16 cellular contexts compared by ENCODE assay signal in the genomic region with DNA sequence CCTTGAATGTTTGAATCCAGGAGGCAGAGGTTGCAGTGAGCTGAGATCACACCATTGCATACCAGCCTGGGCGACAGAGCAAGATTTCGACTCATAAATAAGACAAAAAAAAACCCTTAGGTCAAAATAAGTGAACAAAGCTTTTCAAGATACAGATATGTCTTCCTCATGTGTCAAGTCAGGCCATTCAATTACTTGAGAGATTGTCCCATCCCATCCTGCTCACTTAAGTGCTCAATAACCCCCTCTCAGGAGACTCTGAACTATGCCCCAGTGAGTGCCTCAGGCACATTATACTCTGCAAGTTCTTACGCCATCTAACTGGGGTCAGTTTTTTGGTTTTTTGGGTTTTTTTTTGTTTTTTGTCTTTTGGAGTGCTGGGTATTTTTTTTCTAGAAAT. TPM values are rescaled to one million over a fixed set of nuclear protein-coding genes. Genes with fewer than 3 reads are reported as not detected.
DNase-seq lines count a peak whose midpoint lies in the region; ATAC-seq and TF ChIP-seq lines count a peak whose summit lies in the region.
"Had no signal": no experiment of that assay in that cellular context is flagged by ENCODE, and none has a peak within 500 bp of the region (broad histone marks: within the 10 kb centered on the region; RNA-seq: fewer than 3 reads in every experiment).

No MANE protein-coding gene starts in this region.

- no peaks in the 10 kb centered on the region for H3K9me2 ChIP-seq in PC-3 (replicated peaks; ENCODE audit: low read length)
- no peaks in the 10 kb centered on the region for H3K9me2 ChIP-seq in hepatocyte (replicated peaks; ENCODE audit: insufficient read depth)

- peak overlapping the region; percentile 82 for H3K4me2 ChIP-seq in PC-3 (ENCODE audit: low read length)
- H3K4me2 ChIP-seq in hepatocyte, result peak overlapping the region; percentile 81

- H3F3A ChIP-seq in PC-3 (ENCODE audit: low read length, unreplicated experiment), result peaks cover 14% of the 10 kb centered on the region

- no peak for DNase-seq in activated naive CD8-positive, alpha-beta T cell treated with anti-CD3 and anti-CD28 coated beads for 36 hours
- DNase-seq in PC-3 (peak; percentile 22), hepatocyte (ENCODE audit: low spot score) (no peak), progenitor cell of endocrine pancreas (ENCODE audit: low spot score, unreplicated experiment) (no peak), sciatic nerve (ENCODE audit: low spot score) (no peak)
- no peak for DNase-seq in effector CD8-positive, alpha-beta T cell (lab: John Stamatoyannopoulos, UW)
- DNase-seq: activated CD8-positive, alpha-beta memory T cell treated with anti-CD3 and anti-CD28 coated beads, Interleukin-2, amount 10 ng/mL, durations not matched to agents 7 days and 5 days; activated naive CD4-positive, alpha-beta T cell treated with anti-CD3 and anti-CD28 coated beads, Interleukin-2, amount 10 ng/mL, durations not matched to agents 7 days and 5 days; erythroblast; left cardiac atrium; NCI-H1105; NCI-H2227 treated with DMSO at 0.1 percent for 48 hours; stimulated activated naive CD4-positive, alpha-beta T cell treated with Interleukin-2 at 50 U/mL for 16 hours had no signal

- TF ChIP-seq CTCF in PC-3 (conservative IDR thresholded peaks at IDR 0.05; ENCODE audit: low read depth, low read length), result no peak
- no peak for TF ChIP-seq CTCF in hepatocyte (IDR thresholded peaks at IDR 0.05; ENCODE audit: poor library complexity)
- no peak for TF ChIP-seq CTCF in progenitor cell of endocrine pancreas (IDR thresholded peaks at IDR 0.05; ENCODE audit: unreplicated experiment)

- WGBS in hepatocyte (ENCODE audit: low lambda C conversion rate, missing lambda C conversion rate), result 77% methylated on average over 3 of the region's 3 CpGs

- peak overlapping the region; percentile 29 for H3K27ac Mint-ChIP-seq in activated naive CD8-positive, alpha-beta T cell
- H3K27ac Mint-ChIP-seq in activated naive CD8-positive, alpha-beta T cell treated with anti-CD3 and anti-CD28 coated beads for 36 hours, result no peak overlapping the region
- peak overlapping the region; percentile 100 for H3K27ac Mint-ChIP-seq in progenitor cell of endocrine pancreas
- H3K27ac Mint-ChIP-seq: activated CD8-positive, alpha-beta memory T cell treated with anti-CD3 and anti-CD28 coated beads, Interleukin-2, amount 10 ng/mL, durations not matched to agents 7 days and 5 days had no signal

- H3K27ac ChIP-seq in PC-3 (ENCODE audit: low read length) (peak overlapping the region; percentile 95), hepatocyte (peak overlapping the region; percentile 99)
- H3K27ac ChIP-seq: SJSA1 had no signal

- no peaks in the 10 kb centered on the region for H3K27me3 ChIP-seq in PC-3 (ENCODE audit: low read length)
- H3K27me3 ChIP-seq in hepatocyte, result no peaks in the 10 kb centered on the region
- H3K27me3 ChIP-seq: SJSA1 had no signal

- ATAC-seq in PC-3, result no peak
- ATAC-seq in HG02642 (IDR thresholded peaks at IDR 0.05; ENCODE audit: poor library complexity, unreplicated experiment), result no peak
- ATAC-seq in sciatic nerve, result no peak
- ATAC-seq: activated CD8-positive, alpha-beta memory T cell treated with anti-CD3 and anti-CD28 coated beads, Interleukin-2, amount 10 ng/mL, durations not matched to agents 7 days and 5 days; left cardiac atrium had no signal

- no peaks in the 10 kb centered on the region for H3K27me3 Mint-ChIP-seq in activated naive CD8-positive, alpha-beta T cell
- H3K27me3 Mint-ChIP-seq in activated naive CD8-positive, alpha-beta T cell treated with anti-CD3 and anti-CD28 coated beads for 36 hours, result no peaks in the 10 kb centered on the region
- no peaks in the 10 kb centered on the region for H3K27me3 Mint-ChIP-seq in progenitor cell of endocrine pancreas
- H3K27me3 Mint-ChIP-seq: activated CD8-positive, alpha-beta memory T cell treated with anti-CD3 and anti-CD28 coated beads, Interleukin-2, amount 10 ng/mL, durations not matched to agents 7 days and 5 days; activated naive CD4-positive, alpha-beta T cell treated with anti-CD3 and anti-CD28 coated beads, Interleukin-2, amount 10 ng/mL, durations not matched to agents 7 days and 5 days had no signal

- CTCF ChIA-PET in PC-3 (lab: Charles Lee), result no interaction called here

- peaks cover 37% of the 10 kb centered on the region for H3K36me3 ChIP-seq in PC-3 (ENCODE audit: low read depth, low read length)
- H3K36me3 ChIP-seq in hepatocyte (replicated peaks; ENCODE audit: insufficient read depth, low read depth), result no peaks in the 10 kb centered on the region
- H3K36me3 ChIP-seq: SJSA1 had no signal

- peak overlapping the region; percentile 41 for H3K4me3 Mint-ChIP-seq in activated naive CD8-positive, alpha-beta T cell
- H3K4me3 Mint-ChIP-seq in activated naive CD8-positive, alpha-beta T cell treated with anti-CD3 and anti-CD28 coated beads for 36 hours, result no peak overlapping the region
- H3K4me3 Mint-ChIP-seq in progenitor cell of endocrine pancreas (ENCODE audit: low read depth), result peak overlapping the region; percentile 29

- H3K4me1 ChIP-seq in PC-3 (ENCODE audit: insufficient read depth, low read length) (peaks cover 33% of the 10 kb centered on the region), hepatocyte (ENCODE audit: insufficient read depth) (peaks cover 24% of the 10 kb centered on the region)
- H3K4me1 ChIP-seq: SJSA1 had no signal

- H4K20me1 ChIP-seq in PC-3 (ENCODE audit: low read length) (no peaks in the 10 kb centered on the region), hepatocyte (ENCODE audit: insufficient read depth, poor library complexity, severe bottlenecking) (no peaks in the 10 kb centered on the region)

- no TSS peak for BruUV-seq in PC-3 (replicated peaks; lab: Mats Ljungman, UMichigan)

- H2AFZ ChIP-seq in PC-3 (ENCODE audit: low read length) (no peak overlapping the region), hepatocyte (no peak overlapping the region)

- H3K9ac ChIP-seq in PC-3 (ENCODE audit: low read length), result peak overlapping the region; percentile 98

- peak overlapping the region; percentile 92; the same call in 1 of the 2 replicates for H3K4me3 ChIP-seq in PC-3 (ENCODE audit: low read length)
- peak overlapping the region; percentile 54 for H3K4me3 ChIP-seq in hepatocyte
- H3K4me3 ChIP-seq: SJSA1 had no signal

- H3K79me2 ChIP-seq in PC-3 (ENCODE audit: low read length), result peaks cover 73% of the 10 kb centered on the region
- H3K79me2 ChIP-seq in hepatocyte, result peaks cover 80% of the 10 kb centered on the region

- peaks cover 51% of the 10 kb centered on the region for H3K4me1 Mint-ChIP-seq in activated naive CD8-positive, alpha-beta T cell (ENCODE audit: low read depth)
- peaks cover 28% of the 10 kb centered on the region for H3K4me1 Mint-ChIP-seq in activated naive CD8-positive, alpha-beta T cell treated with anti-CD3 and anti-CD28 coated beads for 36 hours
- H3K4me1 Mint-ChIP-seq in progenitor cell of endocrine pancreas (ENCODE audit: low read depth), result peaks cover 32% of the 10 kb centered on the region

- POLR2A ChIA-PET in PC-3 (lab: Charles Lee; ENCODE audit: unreplicated experiment), result interaction anchor here (0.5 kb wide), 1 partner anchor 164 kb away, joined by 4 read pairs; no protein-coding TSS in a partner anchor

- peaks cover 29% of the 10 kb centered on the region for H3K36me3 Mint-ChIP-seq in activated naive CD8-positive, alpha-beta T cell
- H3K36me3 Mint-ChIP-seq in activated naive CD8-positive, alpha-beta T cell treated with anti-CD3 and anti-CD28 coated beads for 36 hours, result peaks cover 67% of the 10 kb centered on the region
- H3K36me3 Mint-ChIP-seq in progenitor cell of endocrine pancreas (ENCODE audit: insufficient read depth), result peaks cover 29% of the 10 kb centered on the region

- intact Hi-C loops in PC-3 (cut with micrococcal nuclease) (loop anchor here (5.0 to 10.0 kb wide), 3 partner anchors 58 to 292 kb away; a partner anchor contains a TSS), sciatic nerve (cut with DNase I) (no loop called here)

- H3K9me3 Mint-ChIP-seq in activated naive CD8-positive, alpha-beta T cell (ENCODE audit: low read depth), result peaks cover 4% of the 10 kb centered on the region
- H3K9me3 Mint-ChIP-seq in activated naive CD8-positive, alpha-beta T cell treated with anti-CD3 and anti-CD28 coated beads for 36 hours, result peaks cover 11% of the 10 kb centered on the region
- peaks cover 3% of the 10 kb centered on the region for H3K9me3 Mint-ChIP-seq in progenitor cell of endocrine pancreas (ENCODE audit: low read depth)

- H3K9me3 ChIP-seq in PC-3 (ENCODE audit: low read length) (peaks cover 15% of the 10 kb centered on the region; the same call in 1 of the 2 replicates), hepatocyte (ENCODE audit: low read depth) (no peaks in the 10 kb centered on the region)

RNA-seq across cellular contexts. Expression of a gene that starts 2.6 kb away (rescaled TPM):
- total RNA-seq in activated naive CD8-positive, alpha-beta T cell treated with anti-CD3 and anti-CD28 coated beads for 36 hours, result 10 to 100 TPM; 25.3 to 29.1 TPM
- total RNA-seq in PC-3 (2014; rRNA removed) (18.7 and 22.2 TPM in 2 replicates), hepatocyte (68.3 and 84.0 TPM in 2 replicates), progenitor cell of endocrine pancreas (149 TPM in 2 replicates), sciatic nerve (91.2 TPM)
- 19.0 and 25.2 TPM in 2 replicates for polyA plus RNA-seq in hepatocyte
